27 cellular contexts compared by ENCODE assay signal in genomic region chr6:51865176-51865575, GRCh38.
"Had no signal": no experiment of that assay in that cellular context is flagged by ENCODE, and none has a peak within 500 bp of the region (broad histone marks: within the 10 kb centered on the region; RNA-seq: fewer than 3 reads in every experiment).

No MANE protein-coding gene starts in this region.

- H3K36me3 Mint-ChIP-seq: natural killer cell treated with Interleukin-12 subunit alpha and Interleukin-12 subunit beta and Interleukin-15 and Interleukin-18, amount 100 ng/mL, for 72 hours; stimulated activated effector memory CD8-positive, alpha-beta T cell treated with anti-CD3 and anti-CD28 coated beads, Interleukin-12 subunit alpha, Interleukin-12 subunit beta, amount 100 ng/mL, for 72 hours; stimulated activated naive B cell treated with anti-CD40 and anti-IgM and Interleukin-4, amounts not matched to agents 10 μg/mL and 1 μg/mL and 100 μg/mL, for 72 hours had no signal

- DNase-seq: nephron progenitor cell; nucleus accumbens; pancreas; psoas muscle; right cardiac atrium; right lobe of liver; sigmoid colon; small intestine; stimulated activated CD4-positive, alpha-beta T cell treated with anti-CD3 and anti-CD28 coated beads, Interleukin-15, amount 100 ng/mL, for 24 hours; stimulated activated CD4-positive, alpha-beta T cell treated with anti-CD3 and anti-CD28 coated beads, Interleukin-2, amount 100 ng/mL, for 24 hours; stimulated activated CD4-positive, alpha-beta T cell treated with anti-CD3 and anti-CD28 coated beads, Interleukin-2, amount 100 ng/mL, for 48 hours; stimulated activated CD4-positive, alpha-beta T cell treated with anti-CD3 and anti-CD28 coated beads, Interleukin-4, amount 100 ng/mL, for 24 hours; stimulated activated naive B cell treated with anti-CD40 and anti-IgM and Interleukin-4, amounts not matched to agents 10 μg/mL and 1 μg/mL and 100 μg/mL, for 72 hours; stimulated activated naive CD4-positive, alpha-beta T cell treated with Interleukin-2 at 50 U/mL for 16 hours; stomach; thyroid gland; trophoblast cell; upper lobe of left lung had no signal

- H3K4me3 ChIP-seq: pancreas, psoas muscle, right lobe of liver, sigmoid colon, stomach, thoracic aorta, thyroid gland, tibial nerve, upper lobe of left lung, vagina had no signal

- H3K36me3 ChIP-seq: neutrophil, pancreas, right lobe of liver, sigmoid colon, stomach, thoracic aorta, thyroid gland, tibial nerve, upper lobe of left lung, vagina had no signal

- H3K4me1 ChIP-seq: pancreas, psoas muscle, right lobe of liver, sigmoid colon, thyroid gland, tibial nerve, upper lobe of left lung, vagina had no signal

- H3K9me3 ChIP-seq: neutrophil, pancreas, psoas muscle, right lobe of liver, sigmoid colon, stomach, thoracic aorta, thyroid gland, tibial nerve, upper lobe of left lung, vagina had no signal

- FAIRE-seq: pancreas, small intestine, urothelium cell line had no signal

- H3K9me3 Mint-ChIP-seq: natural killer cell treated with Interleukin-12 subunit alpha and Interleukin-12 subunit beta and Interleukin-15 and Interleukin-18, amount 100 ng/mL, for 72 hours; nephron progenitor cell; neural crest cell; stimulated activated naive B cell treated with anti-CD40 and anti-IgM and Interleukin-4, amounts not matched to agents 10 μg/mL and 1 μg/mL and 100 μg/mL, for 72 hours; stimulated activated naive CD8-positive, alpha-beta T cell treated with anti-CD3 and anti-CD28 coated beads, Interleukin-15, Interleukin-2, amounts not matched to agents 100 ng/mL and 50 ng/mL, for 24 hours had no signal

- H3K4me3 Mint-ChIP-seq: natural killer cell treated with Interleukin-12 subunit alpha and Interleukin-12 subunit beta and Interleukin-15 and Interleukin-18, amount 100 ng/mL, for 72 hours; nephron progenitor cell; neural crest cell; stimulated activated effector memory CD8-positive, alpha-beta T cell treated with anti-CD3 and anti-CD28 coated beads, Interleukin-12 subunit alpha, Interleukin-12 subunit beta, amount 100 ng/mL, for 72 hours; stimulated activated naive B cell treated with anti-CD40 and anti-IgM and Interleukin-4, amounts not matched to agents 10 μg/mL and 1 μg/mL and 100 μg/mL, for 72 hours; stimulated activated naive CD8-positive, alpha-beta T cell treated with anti-CD3 and anti-CD28 coated beads, Interleukin-15, Interleukin-2, amounts not matched to agents 100 ng/mL and 50 ng/mL, for 24 hours had no signal

- H3K27me3 Mint-ChIP-seq: stimulated activated naive CD8-positive, alpha-beta T cell treated with anti-CD3 and anti-CD28 coated beads, Interleukin-15, Interleukin-2, amounts not matched to agents 100 ng/mL and 50 ng/mL, for 24 hours had no signal

- H3K27ac ChIP-seq: neutrophil, pancreas, psoas muscle, right lobe of liver, sigmoid colon, thoracic aorta, thyroid gland, tibial nerve, upper lobe of left lung, vagina had no signal

- H3K27me3 ChIP-seq: neutrophil, pancreas, right lobe of liver, sigmoid colon, stomach, thyroid gland, tibial nerve, upper lobe of left lung, vagina had no signal

- H3K4me1 Mint-ChIP-seq: nephron progenitor cell; neural crest cell; stimulated activated effector memory CD8-positive, alpha-beta T cell treated with anti-CD3 and anti-CD28 coated beads, Interleukin-12 subunit alpha, Interleukin-12 subunit beta, amount 100 ng/mL, for 72 hours; stimulated activated naive B cell treated with anti-CD40 and anti-IgM and Interleukin-4, amounts not matched to agents 10 μg/mL and 1 μg/mL and 100 μg/mL, for 72 hours had no signal

- H3K27ac Mint-ChIP-seq: natural killer cell treated with Interleukin-12 subunit alpha and Interleukin-12 subunit beta and Interleukin-15 and Interleukin-18, amount 100 ng/mL, for 72 hours; nephron progenitor cell; stimulated activated effector memory CD8-positive, alpha-beta T cell treated with anti-CD3 and anti-CD28 coated beads, Interleukin-12 subunit alpha, Interleukin-12 subunit beta, amount 100 ng/mL, for 72 hours; stimulated activated naive B cell treated with anti-CD40 and anti-IgM and Interleukin-4, amounts not matched to agents 10 μg/mL and 1 μg/mL and 100 μg/mL, for 72 hours; stimulated activated naive CD8-positive, alpha-beta T cell treated with anti-CD3 and anti-CD28 coated beads, Interleukin-15, Interleukin-2, amounts not matched to agents 100 ng/mL and 50 ng/mL, for 24 hours had no signal

- ATAC-seq: natural killer cell treated with Interleukin-12 subunit alpha and Interleukin-12 subunit beta and Interleukin-15 and Interleukin-18, amount 100 ng/mL, for 72 hours; pancreas; psoas muscle; right cardiac atrium; right lobe of liver; stimulated activated effector memory CD8-positive, alpha-beta T cell treated with anti-CD3 and anti-CD28 coated beads, Interleukin-12 subunit alpha, Interleukin-12 subunit beta, amount 100 ng/mL, for 72 hours; stimulated activated naive B cell treated with anti-CD40 and anti-IgM and Interleukin-4, amounts not matched to agents 10 μg/mL and 1 μg/mL and 100 μg/mL, for 72 hours had no signal
